ENCODE assay signal across 21 cellular contexts in genomic region chr6:36276581-36277536, GRCh38. TPM values are rescaled to one million over a fixed set of nuclear protein-coding genes. Genes with fewer than 3 reads are reported as not detected.
DNase-seq lines count a peak whose midpoint lies in the region; ATAC-seq, FAIRE-seq and TF ChIP-seq lines count a peak whose summit lies in the region.
"Had no signal": no experiment of that assay in that cellular context is flagged by ENCODE, and none has a peak within 500 bp of the region (broad histone marks: within the 10 kb centered on the region; RNA-seq: fewer than 3 reads in every experiment).

No MANE protein-coding gene starts in this region.

- no peaks in the 10 kb centered on the region for H3K9me1 ChIP-seq in K562 (ENCODE audit: control insufficient read depth, insufficient read depth, low read length)

- H4K20me1 ChIP-seq in HepG2 (ENCODE audit: insufficient read depth, low read length) (no peaks in the 10 kb centered on the region), K562 (replicated peaks; ENCODE audit: control insufficient read depth, insufficient read depth, low read length) (0 out of 2 replicates have a peak, but pooled peaks cover 5% of the 10 kb centered on the region)

- TF ChIP-seq RAD21 in HepG2 (CRISPR knock-in tag; IDR thresholded peaks at IDR 0.05) (no peak), K562 (CRISPR knock-in tag; conservative IDR thresholded peaks at IDR 0.05 in 1 of 2, IDR thresholded peaks at IDR 0.05 in 1 of 2) (no peak)

- BruUV-seq in HepG2 (replicated peaks; lab: Mats Ljungman, UMichigan) (no TSS peak), K562 (replicated peaks; lab: Mats Ljungman, UMichigan) (no TSS peak)

- intact Hi-C loops in HepG2 (cut with micrococcal nuclease; ENCODE audit: unreplicated experiment) (no loop called here), right lobe of liver (cut with DNase I) (no loop called here), K562 (cut with micrococcal nuclease) (no loop called here), testis (cut with DNase I; ENCODE audit: low total_unique reads) (no loop called here)

- H3K4me3 ChIP-seq in HepG2 (replicated peaks in 1 of 3; ENCODE audit: insufficient read depth in 1 of 3, low read depth in 2 of 3, low read length in 3 of 3) (no peak overlapping the region), right lobe of liver (no peak overlapping the region), K562 (no peak overlapping the region), testis (no peak overlapping the region)
- H3K4me3 ChIP-seq: GM12878, GM23248 had no signal

- 38% methylated on average over 13 of the region's 13 CpGs for WGBS in HepG2 (ENCODE audit: low lambda C conversion rate)
- 54% methylated on average over 11 of the region's 13 CpGs for WGBS in right lobe of liver (ENCODE audit: insufficient coverage, low coverage, low lambda C conversion rate, missing lambda C conversion rate)
- under 1% methylated on average over 13 of the region's 13 CpGs for WGBS in K562 (ENCODE audit: insufficient coverage, low coverage, missing lambda C conversion rate)
- 62 to 82% methylated on average over 13 of the region's 13 CpGs for WGBS in testis, 2 donors

- CTCF ChIA-PET in HepG2 (lab: Yijun Ruan, JAX; ENCODE audit: low intra/inter-chr PET ratio, low total read pairs) (no interaction called here), K562 (lab: Yijun Ruan, JAX; ENCODE audit: low intra/inter-chr PET ratio) (no interaction called here)

- H2AFZ ChIP-seq in HepG2 (ENCODE audit: low read length) (no peak overlapping the region), K562 (ENCODE audit: low read depth, low read length) (no peak overlapping the region)
- H2AFZ ChIP-seq: GM23248 had no signal

- H3K4me1 ChIP-seq in HepG2 (ENCODE audit: insufficient read depth, low read length) (no peaks in the 10 kb centered on the region), right lobe of liver (no peaks in the 10 kb centered on the region), K562 (replicated peaks in 1 of 2; ENCODE audit: control insufficient read depth in 2 of 2, insufficient read depth in 2 of 2, low read length in 2 of 2) (no peaks in the 10 kb centered on the region), testis (peaks cover 25% of the 10 kb centered on the region)

- H3K4me2 ChIP-seq in HepG2 (ENCODE audit: low read depth, low read length) (no peak overlapping the region), K562 (ENCODE audit: insufficient read depth, low read length) (no peak overlapping the region)

- H3K9me3 ChIP-seq in HepG2 (ENCODE audit: low read length) (no peaks in the 10 kb centered on the region), right lobe of liver (no peaks in the 10 kb centered on the region), K562 (replicated peaks; ENCODE audit: control insufficient read depth, insufficient read depth, low read depth, low read length) (no peaks in the 10 kb centered on the region), testis (no peaks in the 10 kb centered on the region)

- FAIRE-seq in HepG2 (lab: Jason Lieb, UNC) (no peak), K562 (lab: Jason Lieb, UNC) (no peak), urothelium cell line (lab: Jason Lieb, UNC) (no peak)
- FAIRE-seq: GM12878, GM18507, H54 had no signal

- DNase-seq in NCI-H146 (lab: John Stamatoyannopoulos, UW) (peak; percentile 17), NCI-H146 treated with DMSO at 0.1 percent for 48 hours (lab: John Stamatoyannopoulos, UW; ENCODE audit: unreplicated experiment) (no peak), HepG2 (ENCODE audit: low spot score) (no peak), right lobe of liver (no peak), K562 (ENCODE audit: extremely low read depth in 1 of 4, low spot score in 3 of 4) (no peak), testis (no peak), NCI-H345 (lab: John Stamatoyannopoulos, UW) (no peak), urothelium cell line (ENCODE audit: low spot score) (no peak)
- DNase-seq: Calu3; CD8-positive, alpha-beta memory T cell; DMS 273 treated with DMSO at 0.1 percent for 48 hours; DMS79; GM23248 had no signal

- H3K27me3 ChIP-seq in HepG2 (ENCODE audit: control insufficient read depth in 1 of 2, insufficient read depth in 2 of 2, low read length in 2 of 2) (peaks cover 0 to 20% of the 10 kb centered on the region in 2 experiments; a peak in 4 of 5 replicates), right lobe of liver (no peaks in the 10 kb centered on the region), K562 (ENCODE audit: control insufficient read depth in 2 of 2, insufficient read depth in 2 of 2, low read length in 2 of 2) (peaks cover 44 to 74% of the 10 kb centered on the region in 2 experiments), testis (no peaks in the 10 kb centered on the region)

- no peaks in the 10 kb centered on the region for H3K36me3 ChIP-seq in HepG2 (replicated peaks in 1 of 2; ENCODE audit: control insufficient read depth in 1 of 2, insufficient read depth in 2 of 2, low read length in 2 of 2)
- no peaks in the 10 kb centered on the region for H3K36me3 ChIP-seq in right lobe of liver
- no peaks in the 10 kb centered on the region for H3K36me3 ChIP-seq in K562 (ENCODE audit: control insufficient read depth, insufficient read depth, low read length)
- H3K36me3 ChIP-seq in testis (ENCODE audit: low read depth, missing control alignments) = no peaks in the 10 kb centered on the region

- ATAC-seq in HepG2 (no peak), right lobe of liver (no peak), K562 (no peak)
- ATAC-seq: GM12878, HCT116 had no signal

- H3K27ac ChIP-seq in HepG2 (ENCODE audit: extremely low read length, insufficient read depth, low read length) (no peak overlapping the region), right lobe of liver (no peak overlapping the region), K562 (ENCODE audit: extremely low read depth, low read depth, low read length) (no peak overlapping the region), testis (peak overlapping the region; percentile 29 to 31)
- H3K27ac ChIP-seq: 22Rv1, GM23248 had no signal

- TF ChIP-seq CTCF in HepG2 (CRISPR knock-in tag; IDR thresholded peaks at IDR 0.05) (no peak), right lobe of liver (IDR thresholded peaks at IDR 0.05) (no peak), K562 (IDR thresholded peaks at IDR 0.05 in 2 of 3, conservative IDR thresholded peaks at IDR 0.05 in 1 of 3; ENCODE audit: insufficient read depth in 2 of 3, low read depth in 1 of 3, low read length in 3 of 3) (no peak; a peak in 1 of 6 replicates), testis (IDR thresholded peaks at IDR 0.05) (no peak)

- TF ChIP-seq POLR2A in HepG2 (IDR thresholded peaks at IDR 0.05; ENCODE audit: insufficient read depth in 1 of 2, low read depth in 2 of 2, low read length in 2 of 2) (no peak), right lobe of liver (IDR thresholded peaks at IDR 0.05) (no peak), K562 (conservative IDR thresholded peaks at IDR 0.05) (no peak), testis (IDR thresholded peaks at IDR 0.05) (no peak)

- in situ Hi-C loops in HepG2 (cut with HindIII; ENCODE audit: extremely low pct_ligation_motif_present, low pct_unique_long_range_greater_than_20kb) = no loop called here
- in situ Hi-C loops in K562 (cut with MboI) = no loop called here

- POLR2A ChIA-PET in HepG2 (lab: Yijun Ruan, JAX) = no interaction called here
- POLR2A ChIA-PET in K562 (lab: Yijun Ruan, JAX) = interaction anchor here (0.7 kb wide), 1 partner anchor 26 kb away, joined by 3 read pairs; no protein-coding TSS in a partner anchor

- H3K9ac ChIP-seq in HepG2 (ENCODE audit: insufficient read depth, low read depth, low read length) (no peak overlapping the region), K562 (ENCODE audit: insufficient read depth in 1 of 2, low read depth in 2 of 2, low read length in 2 of 2) (no peak overlapping the region)
- H3K9ac ChIP-seq: GM23248 had no signal

- H3K79me2 ChIP-seq in HepG2 (ENCODE audit: insufficient read depth, low read length) (no peaks in the 10 kb centered on the region), K562 (ENCODE audit: control insufficient read depth, insufficient read depth, low read length) (no peaks in the 10 kb centered on the region)

- TF ChIP-seq EP300 in HepG2 (IDR thresholded peaks at IDR 0.05; ENCODE audit: low read depth in 2 of 2, low read length in 2 of 2) (no peak), HepG2 (CRISPR knock-in tag; IDR thresholded peaks at IDR 0.05; ENCODE audit: borderline replicate concordance) (no peak), K562 (IDR thresholded peaks at IDR 0.05; ENCODE audit: low read length) (no peak)

RNA-seq across cellular contexts. Expression of gene PNPLA1, which starts 7.0 kb away (rescaled TPM):
- total RNA-seq in HepG2 (2016; rRNA removed; fragmentation: Illumina TruSeq; extraction: Trizol) (not detected in 2 replicates), right lobe of liver (not detected), K562 (2014; rRNA removed) (0.27 TPM in 1 of 2 replicates, not detected in the other), K562 (2014; rRNA removed; fragmentation: Illumina TruSeq; extraction: Trizol) (0.04 TPM in 1 of 2 replicates, not detected in the other), K562 (2015; rRNA removed; fragmentation: Illumina TruSeq; extraction: Trizol) (0.14 TPM in 1 of 2 replicates, not detected in the other), K562 (2021) (0.11 and 0.13 TPM in 2 replicates), testis (1 to 10 TPM; 2.4 to 3.5 TPM)
- total RNA-seq in HepG2 (2016; cell fraction: cytosol; rRNA removed; fragmentation: Illumina TruSeq; extraction: Trizol; ENCODE audit: low read depth) = not detected in 2 replicates
- total RNA-seq in HepG2 (2016; cell fraction: insoluble cytoplasmic fraction; rRNA removed; fragmentation: Illumina TruSeq; extraction: Trizol) = not detected in 2 replicates
- not detected in 2 replicates for total RNA-seq in HepG2 (2016; cell fraction: membrane; rRNA removed; fragmentation: Illumina TruSeq; extraction: Trizol)
- total RNA-seq in HepG2 (2016; cell fraction: nucleus; rRNA removed; fragmentation: Illumina TruSeq; extraction: Trizol) = not detected in 2 replicates
- polyA plus RNA-seq in HepG2 (2011; rRNA removed) (not detected in 2 replicates), K562 (2011; rRNA removed) (not detected in 2 replicates), K562 (2014; fragmentation: Illumina TruSeq; extraction: Trizol) (0.16 and 0.17 TPM in 2 replicates), K562 (2014; fragmentation: Nextera tagmentation; extraction: Ambion mirVana) (under 1 TPM in 1 of 2 experiments, not detected in 1; 0.08 TPM), K562 (2014; rRNA removed) (0.07 and 0.22 TPM in 2 replicates), testis (ENCODE audit: insufficient read depth, low read depth, low replicate concordance) (2.1 TPM)
- 0.04 TPM in 1 of 2 replicates, not detected in the other for polyA plus RNA-seq in HepG2 (2011; cell fraction: cytosol; rRNA removed)
- not detected in 2 replicates for polyA plus RNA-seq in HepG2 (2011; cell fraction: nucleus; rRNA removed)
- 0.05 TPM in 1 of 2 replicates, not detected in the other for polyA plus RNA-seq in HepG2 (2012)
- polyA plus RNA-seq in HepG2 (2016; cell fraction: cytosol; fragmentation: Illumina TruSeq; extraction: Trizol; ENCODE audit: low read depth) = not detected in 2 replicates
- polyA plus RNA-seq in HepG2 (2016; cell fraction: insoluble cytoplasmic fraction; fragmentation: Illumina TruSeq; extraction: Trizol; ENCODE audit: low read depth) = not detected in 2 replicates
- not detected in 2 replicates for polyA plus RNA-seq in HepG2 (2016; cell fraction: membrane; fragmentation: Illumina TruSeq; extraction: Trizol; ENCODE audit: low read depth)
- polyA plus RNA-seq in HepG2 (2016; cell fraction: nucleus; fragmentation: Illumina TruSeq; extraction: Trizol; ENCODE audit: insufficient read depth, low read depth) = not detected in 2 replicates
- 2.7 TPM in 1 of 2 replicates, not detected in the other for polyA minus RNA-seq in HepG2 (2011; rRNA and poly(A)+ RNA removed; ENCODE audit: low replicate concordance)
- polyA minus RNA-seq in HepG2 (2011; cell fraction: cytosol; rRNA and poly(A)+ RNA removed) = not detected in 2 replicates
- polyA minus RNA-seq in HepG2 (2011; cell fraction: nucleus; rRNA and poly(A)+ RNA removed) = not detected in 2 replicates
- total RNA-seq in K562 (2011; cell fraction: chromatin; rRNA removed; ENCODE audit: low replicate concordance) = not detected in 2 replicates
- 0.17 TPM in 1 of 2 replicates, not detected in the other for total RNA-seq in K562 (2011; cell fraction: nucleolus; rRNA removed)
- 0.29 TPM in 1 of 2 replicates, not detected in the other for total RNA-seq in K562 (2011; cell fraction: nucleoplasm; rRNA removed)
- polyA plus RNA-seq in K562 (2011; cell fraction: cytosol; rRNA removed) = 0.06 and 0.07 TPM in 2 replicates
- not detected in 2 replicates for polyA plus RNA-seq in K562 (2011; cell fraction: nucleus; rRNA removed)
- polyA plus RNA-seq in K562 (2012) = 0.22 and 2.4 TPM in 2 replicates
- not detected in 2 replicates for polyA minus RNA-seq in K562 (2011; rRNA and poly(A)+ RNA removed)
- not detected in 2 replicates for polyA minus RNA-seq in K562 (2011; cell fraction: cytosol; rRNA and poly(A)+ RNA removed)
- polyA minus RNA-seq in K562 (2011; cell fraction: nucleus; rRNA and poly(A)+ RNA removed) = not detected in 2 replicates
- total RNA-seq: CD8-positive, alpha-beta memory T cell; G401; GM12878; GM23248 had no signal
- polyA plus RNA-seq: BJ; CD8-positive, alpha-beta memory T cell; GM23248 had no signal

RNA-seq across cellular contexts. Expression of gene BNIP5, which starts 59.8 kb away (rescaled TPM):
- total RNA-seq in HepG2 (2016; rRNA removed; fragmentation: Illumina TruSeq; extraction: Trizol) (not detected in 2 replicates), right lobe of liver (not detected), K562 (2014; rRNA removed) (not detected in 2 replicates), K562 (2014; rRNA removed; fragmentation: Illumina TruSeq; extraction: Trizol) (not detected in 2 replicates), K562 (2015; rRNA removed; fragmentation: Illumina TruSeq; extraction: Trizol) (not detected in 2 replicates), K562 (2021) (not detected in 2 replicates), testis (under 1 TPM; 0.68 to 0.87 TPM)
- not detected in 2 replicates for total RNA-seq in HepG2 (2016; cell fraction: cytosol; rRNA removed; fragmentation: Illumina TruSeq; extraction: Trizol; ENCODE audit: low read depth)
- total RNA-seq in HepG2 (2016; cell fraction: insoluble cytoplasmic fraction; rRNA removed; fragmentation: Illumina TruSeq; extraction: Trizol) = not detected in 2 replicates
- not detected in 2 replicates for total RNA-seq in HepG2 (2016; cell fraction: membrane; rRNA removed; fragmentation: Illumina TruSeq; extraction: Trizol)
- not detected in 2 replicates for total RNA-seq in HepG2 (2016; cell fraction: nucleus; rRNA removed; fragmentation: Illumina TruSeq; extraction: Trizol)
- polyA plus RNA-seq in HepG2 (2011; rRNA removed) (0.01 TPM in 1 of 2 replicates, not detected in the other), K562 (2011; rRNA removed) (not detected in 2 replicates), K562 (2014; fragmentation: Illumina TruSeq; extraction: Trizol) (not detected in 2 replicates), K562 (2014; fragmentation: Nextera tagmentation; extraction: Ambion mirVana) (not detected), K562 (2014; rRNA removed) (not detected in 2 replicates), testis (ENCODE audit: insufficient read depth, low read depth, low replicate concordance) (0.96 TPM)
- polyA plus RNA-seq in HepG2 (2011; cell fraction: cytosol; rRNA removed) = not detected in 2 replicates
- polyA plus RNA-seq in HepG2 (2011; cell fraction: nucleus; rRNA removed) = 0.03 TPM in 1 of 2 replicates, not detected in the other
- not detected in 2 replicates for polyA plus RNA-seq in HepG2 (2012)
- not detected in 2 replicates for polyA plus RNA-seq in HepG2 (2016; cell fraction: cytosol; fragmentation: Illumina TruSeq; extraction: Trizol; ENCODE audit: low read depth)
- not detected in 2 replicates for polyA plus RNA-seq in HepG2 (2016; cell fraction: insoluble cytoplasmic fraction; fragmentation: Illumina TruSeq; extraction: Trizol; ENCODE audit: low read depth)
- polyA plus RNA-seq in HepG2 (2016; cell fraction: membrane; fragmentation: Illumina TruSeq; extraction: Trizol; ENCODE audit: low read depth) = not detected in 2 replicates
- polyA plus RNA-seq in HepG2 (2016; cell fraction: nucleus; fragmentation: Illumina TruSeq; extraction: Trizol; ENCODE audit: insufficient read depth, low read depth) = not detected in 2 replicates
- polyA minus RNA-seq in HepG2 (2011; rRNA and poly(A)+ RNA removed; ENCODE audit: low replicate concordance) = 0.16 TPM in 1 of 2 replicates, not detected in the other
- not detected in 2 replicates for polyA minus RNA-seq in HepG2 (2011; cell fraction: cytosol; rRNA and poly(A)+ RNA removed)
- polyA minus RNA-seq in HepG2 (2011; cell fraction: nucleus; rRNA and poly(A)+ RNA removed) = not detected in 2 replicates
- not detected in 2 replicates for total RNA-seq in K562 (2011; cell fraction: chromatin; rRNA removed; ENCODE audit: low replicate concordance)
- total RNA-seq in K562 (2011; cell fraction: nucleolus; rRNA removed) = not detected in 2 replicates
- total RNA-seq in K562 (2011; cell fraction: nucleoplasm; rRNA removed) = not detected in 2 replicates
- not detected in 2 replicates for polyA plus RNA-seq in K562 (2011; cell fraction: cytosol; rRNA removed)
- polyA plus RNA-seq in K562 (2011; cell fraction: nucleus; rRNA removed) = not detected in 2 replicates
- not detected in 2 replicates for polyA plus RNA-seq in K562 (2012)
- not detected in 2 replicates for polyA minus RNA-seq in K562 (2011; rRNA and poly(A)+ RNA removed)
- polyA minus RNA-seq in K562 (2011; cell fraction: cytosol; rRNA and poly(A)+ RNA removed) = not detected in 2 replicates
- polyA minus RNA-seq in K562 (2011; cell fraction: nucleus; rRNA and poly(A)+ RNA removed) = not detected in 2 replicates
- total RNA-seq: A673; CD8-positive, alpha-beta memory T cell; G401; GM23248 had no signal
- polyA plus RNA-seq: BJ; CD8-positive, alpha-beta memory T cell; GM23248 had no signal

Comparison
In these comparisons a context has a peak if more than half of its experiments do, and no peak if none do; other contexts are left out.
1. H3K27ac ChIP-seq: peak in testis (2 of 2); none in HepG2 (single experiment), right lobe of liver (0 of 3) and K562 (single experiment).